ENCODE assay signal across 9 cellular contexts in genomic region chr1:231550448-231550781, GRCh38. TPM values are rescaled to one million over a fixed set of nuclear protein-coding genes. Genes with fewer than 3 reads are reported as not detected.
DNase-seq lines count a peak whose midpoint lies in the region; ATAC-seq and TF ChIP-seq lines count a peak whose summit lies in the region.
"Had no signal": no experiment of that assay in that cellular context is flagged by ENCODE, and none has a peak within 500 bp of the region (broad histone marks: within the 10 kb centered on the region; RNA-seq: fewer than 3 reads in every experiment).

No MANE protein-coding gene starts in this region.

- H3K4me3 Mint-ChIP-seq in activated T-helper 1 cell treated with anti-CD3 and anti-CD28 coated beads, Interleukin-12 subunit alpha, Interleukin-12 subunit beta, Interleukin-2, Interleukin-4 antibody, amounts not matched to agents 30 ng/mL and 10 ng/mL and 1 ng/mL, durations not matched to agents 14 hours and 24 hours and 36 hours = no peak overlapping the region
- H3K4me3 Mint-ChIP-seq: IgD-negative memory B cell had no signal

- H3K27me3 Mint-ChIP-seq in activated T-helper 1 cell treated with anti-CD3 and anti-CD28 coated beads, Interleukin-12 subunit alpha, Interleukin-12 subunit beta, Interleukin-2, Interleukin-4 antibody, amounts not matched to agents 30 ng/mL and 10 ng/mL and 1 ng/mL, durations not matched to agents 14 hours and 24 hours and 36 hours (ENCODE audit: insufficient read depth) = peaks cover 2% of the 10 kb centered on the region
- H3K27me3 Mint-ChIP-seq: IgD-negative memory B cell had no signal

- no peak overlapping the region for H3K27ac Mint-ChIP-seq in activated T-helper 1 cell treated with anti-CD3 and anti-CD28 coated beads, Interleukin-12 subunit alpha, Interleukin-12 subunit beta, Interleukin-2, Interleukin-4 antibody, amounts not matched to agents 30 ng/mL and 10 ng/mL and 1 ng/mL, durations not matched to agents 14 hours and 24 hours and 36 hours
- H3K27ac Mint-ChIP-seq: IgD-negative memory B cell had no signal

- peaks cover 3% of the 10 kb centered on the region for H3K9me3 Mint-ChIP-seq in activated T-helper 1 cell treated with anti-CD3 and anti-CD28 coated beads, Interleukin-12 subunit alpha, Interleukin-12 subunit beta, Interleukin-2, Interleukin-4 antibody, amounts not matched to agents 30 ng/mL and 10 ng/mL and 1 ng/mL, durations not matched to agents 14 hours and 24 hours and 36 hours
- H3K9me3 Mint-ChIP-seq: IgD-negative memory B cell had no signal

- no peak overlapping the region for H3K27ac ChIP-seq in C4-2B

- intact Hi-C loops in activated T-helper 1 cell treated with anti-CD3 and anti-CD28 coated beads, Interleukin-12 subunit alpha, Interleukin-12 subunit beta, Interleukin-2, Interleukin-4 antibody, amounts not matched to agents 30 ng/mL and 10 ng/mL and 1 ng/mL, durations not matched to agents 14 hours and 24 hours and 36 hours (cut with micrococcal nuclease) = loop anchor here (1.0 to 5.0 kb wide), 2 partner anchors 52 to 192 kb away; no protein-coding TSS in a partner anchor

- no peak overlapping the region for H3K4me3 ChIP-seq in fibroblast of mammary gland (ENCODE audit: control insufficient read depth, low read depth, low read length)

- TF ChIP-seq CTCF in C4-2B (conservative IDR thresholded peaks at IDR 0.05) (peak; percentile 73), fibroblast of mammary gland (conservative IDR thresholded peaks at IDR 0.05; ENCODE audit: control insufficient read depth, insufficient read depth, low read depth, low read length) (peak; percentile 46)

- peak; percentile 67 for ATAC-seq in GM18868 (IDR thresholded peaks at IDR 0.05; ENCODE audit: unreplicated experiment)
- no peak for ATAC-seq in HG02852 (IDR thresholded peaks at IDR 0.05; ENCODE audit: unreplicated experiment)
- no peak for ATAC-seq in HG02840 (IDR thresholded peaks at IDR 0.05; ENCODE audit: low FRiP score, unreplicated experiment)

- DNase-seq in RPMI7951 (ENCODE audit: low read depth) (peak; percentile 14), fibroblast of mammary gland (ENCODE audit: low read depth) (peak; percentile 22), medulla oblongata (ENCODE audit: extremely low spot score) (no peak)
- DNase-seq in activated T-helper 1 cell treated with anti-CD3 and anti-CD28 coated beads, Interleukin-12 subunit alpha, Interleukin-12 subunit beta, Interleukin-2, Interleukin-4 antibody, amounts not matched to agents 30 ng/mL and 10 ng/mL and 1 ng/mL, durations not matched to agents 14 hours and 24 hours and 36 hours (ENCODE audit: low spot score) = no peak

- H3K36me3 Mint-ChIP-seq in activated T-helper 1 cell treated with anti-CD3 and anti-CD28 coated beads, Interleukin-12 subunit alpha, Interleukin-12 subunit beta, Interleukin-2, Interleukin-4 antibody, amounts not matched to agents 30 ng/mL and 10 ng/mL and 1 ng/mL, durations not matched to agents 14 hours and 24 hours and 36 hours (ENCODE audit: low read depth) = peaks cover 17% of the 10 kb centered on the region

- H3K4me1 Mint-ChIP-seq in activated T-helper 1 cell treated with anti-CD3 and anti-CD28 coated beads, Interleukin-12 subunit alpha, Interleukin-12 subunit beta, Interleukin-2, Interleukin-4 antibody, amounts not matched to agents 30 ng/mL and 10 ng/mL and 1 ng/mL, durations not matched to agents 14 hours and 24 hours and 36 hours (ENCODE audit: low read depth) = peaks cover 13% of the 10 kb centered on the region

RNA-seq across cellular contexts. Expression of gene TSNAX, which starts 21.9 kb away (rescaled TPM):
- 36.3 and 39.4 TPM in 2 replicates for total RNA-seq in RPMI7951 (2014; rRNA removed; shearing (Covaris generic))
- 42.7 and 47.1 TPM in 2 replicates for total RNA-seq in activated T-helper 1 cell treated with anti-CD3 and anti-CD28 coated beads, Interleukin-12 subunit alpha, Interleukin-12 subunit beta, Interleukin-2, Interleukin-4 antibody, amounts not matched to agents 30 ng/mL and 10 ng/mL and 1 ng/mL, durations not matched to agents 14 hours and 24 hours and 36 hours

Comparison
In these comparisons a context has a peak if more than half of its experiments do, and no peak if none do; other contexts are left out.
1. DNase-seq: peak in RPMI7951 (single experiment) and fibroblast of mammary gland (single experiment); none in medulla oblongata (single experiment) and activated T-helper 1 cell treated with anti-CD3 and anti-CD28 coated beads, Interleukin-12 subunit alpha, Interleukin-12 subunit beta, Interleukin-2, Interleukin-4 antibody, amounts not matched to agents 30 ng/mL and 10 ng/mL and 1 ng/mL, durations not matched to agents 14 hours and 24 hours and 36 hours (single experiment).